ENCODE assay signal across 1 cellular context in the genomic region with DNA sequence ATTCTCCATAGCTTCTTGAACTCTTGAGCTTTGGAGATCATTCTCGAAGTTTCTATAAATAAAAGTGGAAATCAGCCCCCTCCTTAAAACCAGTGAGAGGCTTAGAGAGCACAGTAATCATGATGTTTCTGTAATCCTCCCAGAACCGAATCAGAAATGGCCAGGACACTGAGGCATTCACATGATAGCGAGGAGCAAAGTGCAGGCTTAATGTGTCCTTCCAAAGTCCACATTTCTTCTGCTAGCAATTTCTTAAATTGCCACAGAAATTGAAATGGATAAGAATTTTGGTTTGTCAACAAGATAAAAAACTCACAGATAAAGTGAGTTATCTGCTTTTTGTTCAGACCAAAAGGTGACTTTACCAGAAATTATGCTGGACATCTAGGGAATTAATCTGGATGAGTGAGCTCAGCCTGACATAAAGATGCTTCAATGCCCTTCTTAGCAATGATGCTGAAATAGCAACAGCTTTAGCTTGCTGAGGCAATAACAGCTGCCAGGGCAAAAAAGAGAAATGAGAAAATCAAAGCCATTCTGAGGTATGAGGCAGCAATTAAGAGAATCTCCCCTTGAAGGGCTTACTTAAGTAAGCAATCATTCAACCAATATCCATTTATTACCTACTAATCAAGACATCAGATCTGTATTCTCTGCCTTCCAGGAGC.
TF ChIP-seq lines count a peak whose summit lies in the region.

No MANE protein-coding gene starts in this region.

TF ChIP-seq in GM23338, 12 proteins besides CTCF, POLR2A, EP300 and RAD21 (continued from another document):
- no peak for TF ChIP-seq ZNF462 (CRISPR knock-in tag; IDR thresholded peaks at IDR 0.05)
- no peak for TF ChIP-seq POLR2AphosphoS5 (IDR thresholded peaks at IDR 0.05; ENCODE audit: low read depth)
- TF ChIP-seq EZH2 (IDR thresholded peaks at IDR 0.05; ENCODE audit: low read depth, unreplicated experiment), result no peak
- no peak for TF ChIP-seq ZNF114 (CRISPR knock-in tag; IDR thresholded peaks at IDR 0.05)
- no peak for TF ChIP-seq ZNF331 (CRISPR knock-in tag; IDR thresholded peaks at IDR 0.05; ENCODE audit: low read depth)
